ENCODE assay signal across 2 cellular contexts in genomic region chr3:48661501-48662139, GRCh38.
TF ChIP-seq lines count a peak whose summit lies in the region.

No MANE protein-coding gene starts in this region.

TF ChIP-seq in A549, 52 proteins besides CTCF, POLR2A, EP300 and RAD21:
- TF ChIP-seq EHF (CRISPR knock-in tag; IDR thresholded peaks at IDR 0.05) (peak; percentile 81; the same call in 1 of the 2 replicates), CBX2 (IDR thresholded peaks at IDR 0.05; ENCODE audit: borderline replicate concordance, low read depth) (no peak), USF2 (IDR thresholded peaks at IDR 0.05) (no peak), HOXB5 (CRISPR knock-in tag; IDR thresholded peaks at IDR 0.05) (peak; percentile 91), BCL3 (IDR thresholded peaks at IDR 0.05) (no peak), TP53 (CRISPR knock-in tag; IDR thresholded peaks at IDR 0.05) (0 out of 2 replicates have a peak, but pooled peaks have one; percentile 23), HEYL (CRISPR knock-in tag; IDR thresholded peaks at IDR 0.05) (peak; percentile 72; the same call in 1 of the 2 replicates), TFCP2L1 (CRISPR knock-in tag; IDR thresholded peaks at IDR 0.05) (peak; percentile 57; the same call in 1 of the 2 replicates), HOXB13 (CRISPR knock-in tag; IDR thresholded peaks at IDR 0.05; ENCODE audit: low read depth) (peak; percentile 92), RNF2 (IDR thresholded peaks at IDR 0.05; ENCODE audit: borderline replicate concordance, low read depth) (no peak), ZSCAN20 (CRISPR knock-in tag; IDR thresholded peaks at IDR 0.05) (peak; percentile 79; the same call in 1 of the 2 replicates), FOXS1 (CRISPR knock-in tag; IDR thresholded peaks at IDR 0.05) (peak; percentile 94), EHMT2 (IDR thresholded peaks at IDR 0.05; ENCODE audit: low read depth) (peak; percentile 93), ELK1 (IDR thresholded peaks at IDR 0.05; ENCODE audit: low read depth, low read length) (no peak), ATOH8 (CRISPR knock-in tag; IDR thresholded peaks at IDR 0.05; ENCODE audit: low read depth) (peak; percentile 88), REST (IDR thresholded peaks at IDR 0.05) (peak; percentile 99), HES2 (IDR thresholded peaks at IDR 0.05) (no peak), HOXA7 (CRISPR knock-in tag; IDR thresholded peaks at IDR 0.05) (no peak), RFX5 (IDR thresholded peaks at IDR 0.05) (no peak), MAX (IDR thresholded peaks at IDR 0.05) (peak; percentile 44)

TF ChIP-seq in HepG2, 621 proteins besides CTCF, POLR2A, EP300 and RAD21 (continues in another document):
- peak; percentile 96 for TF ChIP-seq ZNF687 (CRISPR knock-in tag; IDR thresholded peaks at IDR 0.05)
- peak; percentile 100 for TF ChIP-seq ZBTB44 (CRISPR knock-in tag; IDR thresholded peaks at IDR 0.05)
- TF ChIP-seq ZNF407 (CRISPR knock-in tag; IDR thresholded peaks at IDR 0.05; ENCODE audit: not compliant biosample characterization), result peak; percentile 100
- peak; percentile 97 for TF ChIP-seq SKIL (CRISPR knock-in tag; IDR thresholded peaks at IDR 0.05; ENCODE audit: borderline replicate concordance)
- TF ChIP-seq AGO1 (IDR thresholded peaks at IDR 0.05; ENCODE audit: low read depth, low read length, poor library complexity, severe bottlenecking), result peak; percentile 88
- TF ChIP-seq SP2 (CRISPR knock-in tag; IDR thresholded peaks at IDR 0.05), result peak; percentile 77
- TF ChIP-seq CENPX (CRISPR knock-in tag; IDR thresholded peaks at IDR 0.05), result peak; percentile 97
- TF ChIP-seq SMAD3 (CRISPR knock-in tag; IDR thresholded peaks at IDR 0.05), result peak; percentile 100
- peak; percentile 100 for TF ChIP-seq ZNF747 (CRISPR knock-in tag; IDR thresholded peaks at IDR 0.05; ENCODE audit: borderline replicate concordance)
- TF ChIP-seq NFE2L2 (IDR thresholded peaks at IDR 0.05; ENCODE audit: low read length), result no peak; the same call in 1 of the 2 replicates
- TF ChIP-seq NFYB (CRISPR knock-in tag; IDR thresholded peaks at IDR 0.05), result peak; percentile 79
- peak; percentile 100 for TF ChIP-seq IKZF5 (CRISPR knock-in tag; IDR thresholded peaks at IDR 0.05)
- TF ChIP-seq ZNF530 (CRISPR knock-in tag; IDR thresholded peaks at IDR 0.05; ENCODE audit: low read depth), result peak; percentile 100
- TF ChIP-seq ZNF768 (CRISPR knock-in tag; IDR thresholded peaks at IDR 0.05), result peak; percentile 97
- TF ChIP-seq ZNF619 (CRISPR knock-in tag; IDR thresholded peaks at IDR 0.05), result peak; percentile 93; the same call in 1 of the 2 replicates
- no peak for TF ChIP-seq MBNL3 (CRISPR knock-in tag; conservative IDR thresholded peaks at IDR 0.05)
- peak; percentile 99 for TF ChIP-seq AHDC1 (CRISPR knock-in tag; IDR thresholded peaks at IDR 0.05; ENCODE audit: borderline replicate concordance)
- peak; percentile 100 for TF ChIP-seq GLI4 (CRISPR knock-in tag; IDR thresholded peaks at IDR 0.05; ENCODE audit: borderline replicate concordance)
- TF ChIP-seq CENPBD1 (CRISPR knock-in tag; IDR thresholded peaks at IDR 0.05; ENCODE audit: borderline replicate concordance, low read depth), result peak; percentile 100
- TF ChIP-seq KDM3A (CRISPR knock-in tag; IDR thresholded peaks at IDR 0.05; ENCODE audit: low read depth), result peak; percentile 100
- peak; percentile 100 for TF ChIP-seq ZNF274 (CRISPR knock-in tag; IDR thresholded peaks at IDR 0.05)
- peak; percentile 100 for TF ChIP-seq ZIK1 (CRISPR knock-in tag; IDR thresholded peaks at IDR 0.05; ENCODE audit: borderline replicate concordance, low read depth)
